27 cellular contexts compared by ENCODE assay signal in genomic region chr4:52646096-52646495, GRCh38.
"Had no signal": no experiment of that assay in that cellular context is flagged by ENCODE, and none has a peak within 500 bp of the region (broad histone marks: within the 10 kb centered on the region; RNA-seq: fewer than 3 reads in every experiment).

No MANE protein-coding gene starts in this region.

- H3K4me3 ChIP-seq: colonic mucosa, esophagus muscularis mucosa, mucosa of descending colon, pancreas, right lobe of liver, suprapubic skin, transverse colon, vagina had no signal

- H3K27me3 ChIP-seq: colonic mucosa, esophagus muscularis mucosa, neutrophil, pancreas, right lobe of liver, suprapubic skin, transverse colon, vagina had no signal

- H3K27ac Mint-ChIP-seq: dendritic cell treated with granulocyte-macrophage colony-stimulating factor and Interleukin-4, amounts not matched to agents 40 ng/mL and 50 ng/mL, for 4 days; mesothelial cell of epicardium; natural killer cell treated with Interleukin-12 subunit alpha and Interleukin-12 subunit beta and Interleukin-15 and Interleukin-18, amount 100 ng/mL, for 72 hours; progenitor cell of endocrine pancreas; stimulated activated naive CD8-positive, alpha-beta T cell treated with anti-CD3 and anti-CD28 coated beads, Interleukin-15, amount 100 ng/mL, for 72 hours had no signal

- H3K9me3 Mint-ChIP-seq: dendritic cell treated with granulocyte-macrophage colony-stimulating factor and Interleukin-4, amounts not matched to agents 40 ng/mL and 50 ng/mL, for 4 days; naive B cell; natural killer cell treated with Interleukin-12 subunit alpha and Interleukin-12 subunit beta and Interleukin-15 and Interleukin-18, amount 100 ng/mL, for 72 hours; neural crest cell had no signal

- ATAC-seq: left lobe of liver; mucosa of descending colon; natural killer cell treated with Interleukin-12 subunit alpha and Interleukin-12 subunit beta and Interleukin-15 and Interleukin-18, amount 100 ng/mL, for 72 hours; pancreas; right lobe of liver; stimulated activated naive CD8-positive, alpha-beta T cell treated with anti-CD3 and anti-CD28 coated beads, Interleukin-15, amount 100 ng/mL, for 72 hours had no signal

- H3K27me3 Mint-ChIP-seq: dendritic cell treated with granulocyte-macrophage colony-stimulating factor and Interleukin-4, amounts not matched to agents 40 ng/mL and 50 ng/mL, for 4 days; naive B cell; natural killer cell treated with Interleukin-12 subunit alpha and Interleukin-12 subunit beta and Interleukin-15 and Interleukin-18, amount 100 ng/mL, for 72 hours; progenitor cell of endocrine pancreas; stimulated activated naive CD8-positive, alpha-beta T cell treated with anti-CD3 and anti-CD28 coated beads, Interleukin-15, amount 100 ng/mL, for 72 hours had no signal

- H3K27ac ChIP-seq: colonic mucosa, esophagus muscularis mucosa, neutrophil, pancreas, right lobe of liver, suprapubic skin, transverse colon, vagina had no signal

- FAIRE-seq: endothelial cell of umbilical vein, frontal cortex, kidney, pancreas, small intestine had no signal

- H3K4me3 Mint-ChIP-seq: dendritic cell treated with granulocyte-macrophage colony-stimulating factor and Interleukin-4, amounts not matched to agents 40 ng/mL and 50 ng/mL, for 4 days; mesothelial cell of epicardium; naive B cell; natural killer cell treated with Interleukin-12 subunit alpha and Interleukin-12 subunit beta and Interleukin-15 and Interleukin-18, amount 100 ng/mL, for 72 hours; neural crest cell; stimulated activated naive CD8-positive, alpha-beta T cell treated with anti-CD3 and anti-CD28 coated beads, Interleukin-15, amount 100 ng/mL, for 72 hours had no signal

- H3K4me1 ChIP-seq: colonic mucosa had no signal

- DNase-seq: colonic mucosa; effector memory CD4-positive, alpha-beta T cell; hypothalamus; kidney; mesenchymal stem cell; mucosa of descending colon; naive B cell; pancreas; right lobe of liver; small intestine; stimulated activated CD4-positive, alpha-beta T cell treated with anti-CD3 and anti-CD28 coated beads, Interleukin-15, amount 100 ng/mL, for 24 hours; stimulated activated CD4-positive, alpha-beta T cell treated with anti-CD3 and anti-CD28 coated beads, Interleukin-2, amount 100 ng/mL, for 48 hours; stimulated activated naive CD4-positive, alpha-beta T cell; stimulated activated naive CD8-positive, alpha-beta T cell treated with anti-CD3 and anti-CD28 coated beads, Interleukin-15, amount 100 ng/mL, for 72 hours; transverse colon had no signal

- H3K36me3 ChIP-seq: colonic mucosa, esophagus muscularis mucosa, neutrophil, pancreas, right lobe of liver, suprapubic skin, transverse colon, vagina had no signal

- H3K9me3 ChIP-seq: colonic mucosa, esophagus muscularis mucosa, mucosa of descending colon, neutrophil, pancreas, right lobe of liver, suprapubic skin, transverse colon, vagina had no signal
